ENCODE assay signal across 1 cellular context in the genomic region with DNA sequence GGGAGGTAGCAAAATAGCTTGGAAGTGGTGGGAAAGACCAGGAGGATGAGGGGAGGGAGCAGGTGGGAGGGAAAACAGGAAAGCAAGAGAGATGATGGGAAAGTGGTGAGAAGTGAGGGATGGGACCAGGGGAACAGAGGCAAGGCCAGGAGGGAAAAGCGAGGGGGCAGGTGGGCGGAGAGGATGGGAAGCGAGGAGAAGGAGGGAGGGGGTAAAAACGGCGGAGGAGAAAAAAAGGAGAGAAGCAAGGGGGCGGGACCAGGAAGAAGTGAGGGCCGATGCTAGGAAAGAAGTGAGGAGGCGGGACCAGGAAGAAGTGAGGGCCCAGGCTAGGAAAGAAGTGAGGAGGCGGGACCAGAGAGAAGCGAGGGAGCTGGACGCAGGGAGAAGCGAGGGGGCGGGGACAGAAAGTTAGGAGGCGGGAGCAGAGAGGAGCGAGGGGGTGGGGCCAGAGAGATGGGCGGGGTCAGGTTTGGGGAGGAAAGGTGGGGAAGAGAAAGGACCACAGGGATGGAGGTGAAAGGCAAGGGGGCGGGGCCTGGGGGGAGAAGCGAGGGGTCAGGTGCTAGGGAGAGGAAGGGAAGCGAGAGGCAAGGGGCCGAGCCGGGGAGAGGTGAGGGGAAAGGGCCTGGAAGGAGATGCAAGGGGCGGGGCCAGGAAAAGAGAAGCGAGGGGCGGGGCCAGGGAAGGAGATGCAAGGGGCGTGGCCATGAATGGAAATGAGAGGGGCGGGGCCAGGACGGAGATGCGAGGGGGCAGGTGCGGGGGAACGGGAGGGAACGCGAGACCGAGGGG.
TF ChIP-seq lines count a peak whose summit lies in the region.

No MANE protein-coding gene starts in this region.

TF ChIP-seq in IMR-90, 13 proteins besides CTCF, POLR2A, EP300 and RAD21:
- TF ChIP-seq, protein P1, sequence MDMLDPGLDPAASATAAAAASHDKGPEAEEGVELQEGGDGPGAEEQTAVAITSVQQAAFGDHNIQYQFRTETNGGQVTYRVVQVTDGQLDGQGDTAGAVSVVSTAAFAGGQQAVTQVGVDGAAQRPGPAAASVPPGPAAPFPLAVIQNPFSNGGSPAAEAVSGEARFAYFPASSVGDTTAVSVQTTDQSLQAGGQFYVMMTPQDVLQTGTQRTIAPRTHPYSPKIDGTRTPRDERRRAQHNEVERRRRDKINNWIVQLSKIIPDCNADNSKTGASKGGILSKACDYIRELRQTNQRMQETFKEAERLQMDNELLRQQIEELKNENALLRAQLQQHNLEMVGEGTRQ (IDR thresholded peaks at IDR 0.05; ENCODE audit: low read depth, low read length), result no peak
- TF ChIP-seq RFX5 (IDR thresholded peaks at IDR 0.05; ENCODE audit: low read depth, low read length) (no peak), MAZ (IDR thresholded peaks at IDR 0.05; ENCODE audit: borderline replicate concordance, low read depth, low read length) (peak; percentile 72; the same call in 1 of the 2 replicates), MAFK (IDR thresholded peaks at IDR 0.05; ENCODE audit: low read depth, low read length) (no peak), MXI1 (IDR thresholded peaks at IDR 0.05; ENCODE audit: borderline replicate concordance, low read depth, low read length) (no peak)
